In genomic region chr18:4309227-4309626, GRCh38 we compare ENCODE assay signal across 21 cellular contexts.
DNase-seq lines count a peak whose midpoint lies in the region; ATAC-seq, FAIRE-seq and TF ChIP-seq lines count a peak whose summit lies in the region.
"Had no signal": no experiment of that assay in that cellular context is flagged by ENCODE, and none has a peak within 500 bp of the region (broad histone marks: within the 10 kb centered on the region; RNA-seq: fewer than 3 reads in every experiment).

No MANE protein-coding gene starts in this region.

- no peak overlapping the region for H2BK5ac ChIP-seq in H9 (ENCODE audit: insufficient read length, low read length)
- no peak overlapping the region for H2BK5ac ChIP-seq in H1 (ENCODE audit: low read depth, low read length)

- FAIRE-seq in A549 (lab: Jason Lieb, UNC), result no peak
- no peak for FAIRE-seq in H1 (lab: Jason Lieb, UNC)
- FAIRE-seq in H54 (lab: Jason Lieb, UNC), result no peak
- FAIRE-seq in small intestine (lab: Jason Lieb, UNC), result no peak
- FAIRE-seq: GM12892, GM19239 had no signal

- H3K79me1 ChIP-seq in H9 (ENCODE audit: insufficient read depth, low read depth, low read length, poor library complexity, severe bottlenecking) (no peaks in the 10 kb centered on the region), H1 (ENCODE audit: low read depth, low read length) (no peaks in the 10 kb centered on the region; the same call in 1 of the 2 replicates)

- H3K14ac ChIP-seq in H9 (ENCODE audit: insufficient read depth, low read length) (no peak overlapping the region), H1 (ENCODE audit: insufficient read length) (no peak overlapping the region)

- H4K5ac ChIP-seq in H9 (ENCODE audit: insufficient read length, low read depth, low read length), result no peak overlapping the region
- H4K5ac ChIP-seq in H1 (ENCODE audit: insufficient read length, low read depth, low read length), result no peak overlapping the region

- H4K20me1 ChIP-seq in H9 (ENCODE audit: control insufficient read depth, insufficient read depth, insufficient read length) (no peaks in the 10 kb centered on the region), H1 (replicated peaks in 1 of 2; ENCODE audit: control insufficient read depth in 1 of 2, insufficient read depth in 2 of 2, low read length in 2 of 2) (peaks cover 0 to 2% of the 10 kb centered on the region in 2 experiments)

- H3K36me3 Mint-ChIP-seq in H9 (ENCODE audit: insufficient read depth in 1 of 3, low read depth in 3 of 3) (peaks cover 3 to 5% (median 4%) of the 10 kb centered on the region in 3 experiments; a peak in 5 of 7 replicates), WTC11 (peaks cover 3% of the 10 kb centered on the region)
- H3K36me3 Mint-ChIP-seq: CD4-positive, alpha-beta memory T cell had no signal

- no peak overlapping the region for H3K4me3 ChIP-seq in A549
- H3K4me3 ChIP-seq in H1 (ENCODE audit: extremely low read depth in 1 of 4, insufficient read depth in 2 of 4, low read depth in 3 of 4, low read length in 4 of 4), result no peak overlapping the region
- H3K4me3 ChIP-seq in small intestine (ENCODE audit: low read depth in 1 of 2, low read length in 2 of 2), result no peak overlapping the region
- H3K4me3 ChIP-seq: HAP-1 had no signal

- H2BK12ac ChIP-seq in H9 (ENCODE audit: insufficient read length, low read depth, low read length) (no peak overlapping the region), H1 (ENCODE audit: low read depth, low read length) (0 out of 2 replicates have a peak overlapping the region, but pooled peaks have one; percentile 7)

- H2AK5ac ChIP-seq in H9 (ENCODE audit: insufficient read length, low read length) (no peak overlapping the region), H1 (ENCODE audit: low read depth, low read length) (peak overlapping the region; percentile 25; the same call in 1 of the 2 replicates)

- 35% methylated on average over 5 of the region's 5 CpGs for WGBS in A549 (ENCODE audit: missing lambda C conversion rate)
- no CpG with 5 or more reads among the region's 5 CpGs for WGBS in H9 (ENCODE audit: extremely low coverage, insufficient read length, low lambda C conversion rate)
- 71% methylated on average over 5 of the region's 5 CpGs; no CpG with 5 or more reads in 1 of the 2 experiments for WGBS in H1 (ENCODE audit: extremely low coverage in 1 of 2, insufficient coverage in 1 of 2, insufficient read length in 1 of 2, insufficient replicate concordance in 2 of 2, low coverage in 1 of 2, low lambda C conversion rate in 2 of 2, missing lambda C conversion rate in 1 of 2), 2 experiments
- 81 to 88% (median 87%) methylated on average over 5 of the region's 5 CpGs for WGBS in small intestine, 3 donors

- H3K4me3 Mint-ChIP-seq in H9 (peak overlapping the region in 1 of 2 experiments; percentile 9; a peak in 1 of 5 replicates), WTC11 (peak overlapping the region; percentile 21)
- H3K4me3 Mint-ChIP-seq: CD4-positive, alpha-beta memory T cell; HFFc6 had no signal

- H4K91ac ChIP-seq in H9 (ENCODE audit: insufficient read length, low read depth, low read length), result no peak overlapping the region
- H4K91ac ChIP-seq in H1 (replicated peaks; ENCODE audit: insufficient read length, low read length), result no peak overlapping the region

- H3K9ac ChIP-seq in H9 (ENCODE audit: extremely low read depth, insufficient read length, low read length), result no peak overlapping the region
- no peak overlapping the region for H3K9ac ChIP-seq in H1 (replicated peaks in 1 of 4; ENCODE audit: extremely low read depth in 1 of 4, low read depth in 3 of 4, low read length in 3 of 4)

- no peaks in the 10 kb centered on the region for H3K27me3 Mint-ChIP-seq in H9 (ENCODE audit: low read depth)
- H3K27me3 Mint-ChIP-seq in WTC11 (ENCODE audit: low read depth), result no peaks in the 10 kb centered on the region
- H3K27me3 Mint-ChIP-seq: CD4-positive, alpha-beta memory T cell had no signal

- H3K27ac ChIP-seq in A549 (no peak overlapping the region), H9 (ENCODE audit: insufficient read length, low read depth, low read length) (no peak overlapping the region), H1 (ENCODE audit: low read depth, low read length) (no peak overlapping the region), small intestine (ENCODE audit: low read depth in 1 of 2, low read length in 1 of 2) (no peak overlapping the region)

- H2BK20ac ChIP-seq in H9 (ENCODE audit: low read depth, low read length, poor library complexity, severe bottlenecking) (no peak overlapping the region), H1 (ENCODE audit: low read length) (0 out of 2 replicates have a peak overlapping the region, but pooled peaks have one; percentile 50)

- H3T11ph ChIP-seq in H9 (ENCODE audit: low read length), result no peak overlapping the region

- H3K4ac ChIP-seq in H9 (ENCODE audit: low read depth, low read length) (no peak overlapping the region), H1 (replicated peaks; ENCODE audit: insufficient read length, low read depth, low read length) (no peak overlapping the region)

- TF ChIP-seq EP300 in A549 (IDR thresholded peaks at IDR 0.05) (no peak), H1 (IDR thresholded peaks at IDR 0.05; ENCODE audit: borderline replicate concordance in 1 of 2, low read depth in 2 of 2, low read length in 2 of 2) (no peak)

- H3K23ac ChIP-seq in H9 (ENCODE audit: insufficient read length, low read depth, low read length) (no peak overlapping the region), H1 (ENCODE audit: insufficient read length) (no peak overlapping the region)

- peaks cover 0 to 3% of the 10 kb centered on the region in 2 experiments; a peak in 4 of 5 replicates for H3K9me3 Mint-ChIP-seq in H9
- peaks cover 5% of the 10 kb centered on the region for H3K9me3 Mint-ChIP-seq in WTC11

- no peaks in the 10 kb centered on the region for H3K23me2 ChIP-seq in H9 (ENCODE audit: insufficient read length, low read depth, low read length, poor library complexity, severe bottlenecking)
- H3K23me2 ChIP-seq in H1 (ENCODE audit: low read depth, low read length), result no peaks in the 10 kb centered on the region; the same call in 1 of the 2 replicates

- DNase-seq in A549 (ENCODE audit: low read depth in 1 of 2, low spot score in 1 of 2) (no peak), H9 (no peak), WTC11 (ENCODE audit: low spot score) (no peak), H1 (ENCODE audit: low read depth in 1 of 2, low spot score in 2 of 2) (no peak), H54 (ENCODE audit: insufficient read length, low spot score) (no peak), small intestine (no peak)
- DNase-seq in stimulated activated CD4-positive, alpha-beta T cell treated with anti-CD3 and anti-CD28 coated beads, Interleukin-2, amount 100 ng/mL, for 48 hours, result no peak
- no peak for DNase-seq in stimulated activated CD4-positive, alpha-beta T cell treated with anti-CD3 and anti-CD28 coated beads, Interleukin-12 subunit alpha, Interleukin-12 subunit beta, amount 100 ng/mL, for 4 hours
- DNase-seq: 8988T; C1 segment of cervical spinal cord; Calu3; CD4-positive, alpha-beta memory T cell; COR-L47; DMS53; DMS79 treated with DMSO at 0.1 percent for 48 hours; GF-D8; GOT3; HFFc6 had no signal

- CTCF ChIA-PET in A549 (lab: Yijun Ruan, JAX) (no interaction called here), WTC11 (lab: Charles Lee) (interaction anchor here (1.6 kb wide), 1 partner anchor 202 kb away, joined by 5 read pairs; no protein-coding TSS in a partner anchor), H1 (lab: Charles Lee; ENCODE audit: partially characterized antibody) (no interaction called here)

- H3K4me1 ChIP-seq in A549 (no peaks in the 10 kb centered on the region), H9 (ENCODE audit: insufficient read depth, low read length) (peaks cover 10% of the 10 kb centered on the region), H1 (replicated peaks in 1 of 4; ENCODE audit: control insufficient read depth in 3 of 4, insufficient read depth in 4 of 4, low read length in 3 of 4) (peaks cover 0 to 17% (median 6%) of the 10 kb centered on the region in 4 experiments; a peak in 5 of 7 replicates), small intestine (ENCODE audit: control insufficient read depth in 2 of 2, insufficient read depth in 1 of 2, low read depth in 1 of 2, low read length in 1 of 2) (no peaks in the 10 kb centered on the region)

- H3K18ac ChIP-seq in H9 (ENCODE audit: insufficient read length, low read depth, low read length), result no peak overlapping the region
- no peak overlapping the region for H3K18ac ChIP-seq in H1 (ENCODE audit: extremely low read depth, low read length)

- H3K56ac ChIP-seq in H9 (ENCODE audit: insufficient read length, low read depth, low read length) (no peak overlapping the region), H1 (replicated peaks; ENCODE audit: insufficient read length, low read depth, low read length) (no peak overlapping the region)

- H3K4me2 ChIP-seq in A549, result no peak overlapping the region
- no peak overlapping the region for H3K4me2 ChIP-seq in H9 (ENCODE audit: insufficient read depth, insufficient read length, low read length)
- H3K4me2 ChIP-seq in H1 (ENCODE audit: insufficient read depth in 1 of 2, low read depth in 2 of 2, low read length in 2 of 2), result 0 out of 4 replicates have a peak overlapping the region, but pooled peaks of 1 of the 2 experiments have one; percentile 30

- H3K36me3 ChIP-seq in H1 (ENCODE audit: control insufficient read depth in 2 of 4, insufficient read depth in 4 of 4, low read length in 3 of 4) (no peaks in the 10 kb centered on the region), small intestine (ENCODE audit: control insufficient read depth in 2 of 2, insufficient read depth in 2 of 2, low read length in 2 of 2) (no peaks in the 10 kb centered on the region)
- H3K36me3 ChIP-seq: HAP-1 had no signal

- H2BK120ac ChIP-seq in H9 (ENCODE audit: low read depth, low read length, poor library complexity, severe bottlenecking) (no peak overlapping the region), H1 (replicated peaks; ENCODE audit: low read depth, low read length) (no peak overlapping the region)

- H2BK15ac ChIP-seq in H9 (ENCODE audit: low read depth, low read length) (no peak overlapping the region), H1 (ENCODE audit: low read length) (no peak overlapping the region)

- H3K4me1 Mint-ChIP-seq in H9 (peaks cover 50 to 55% of the 10 kb centered on the region in 2 experiments), WTC11 (peaks cover 56% of the 10 kb centered on the region)
- H3K4me1 Mint-ChIP-seq: CD4-positive, alpha-beta memory T cell had no signal

- POLR2A ChIA-PET in A549 (lab: Yijun Ruan, JAX) (no interaction called here), WTC11 (lab: Charles Lee) (no interaction called here), H1 (lab: Charles Lee; ENCODE audit: partially characterized antibody) (no interaction called here)

- no peak for TF ChIP-seq POLR2A in A549 (IDR thresholded peaks at IDR 0.05; ENCODE audit: low read length)
- no peak for TF ChIP-seq POLR2A in H1 (IDR thresholded peaks at IDR 0.05; ENCODE audit: control extremely low read depth in 1 of 2, low read depth in 2 of 2, low read length in 2 of 2)
- no peak for TF ChIP-seq POLR2A in H54 (IDR thresholded peaks at IDR 0.05; ENCODE audit: low read depth, low read length)

- H3K9me3 ChIP-seq in A549 (no peaks in the 10 kb centered on the region), H9 (ENCODE audit: control insufficient read depth, low read depth, low read length) (no peaks in the 10 kb centered on the region), H1 (ENCODE audit: insufficient read depth in 2 of 2, low read depth in 1 of 2, low read length in 1 of 2) (no peaks in the 10 kb centered on the region), small intestine (ENCODE audit: control insufficient read depth, low read depth) (no peaks in the 10 kb centered on the region)
- H3K9me3 ChIP-seq: HAP-1 had no signal

- no peak for ATAC-seq in A549
- ATAC-seq in WTC11, result no peak

- H3K27me3 ChIP-seq in H9 (ENCODE audit: insufficient read depth, low read length) (no peaks in the 10 kb centered on the region), H1 (replicated peaks in 1 of 4; ENCODE audit: control insufficient read depth in 3 of 4, extremely low read depth in 1 of 4, insufficient read depth in 3 of 4, low read length in 3 of 4) (no peaks in the 10 kb centered on the region), small intestine (ENCODE audit: control insufficient read depth in 2 of 2, insufficient read depth in 2 of 2, low read length in 2 of 2) (no peaks in the 10 kb centered on the region)

- H2AFZ ChIP-seq in H9 (ENCODE audit: low read length) (no peak overlapping the region), H1 (ENCODE audit: low read length) (no peak overlapping the region)

- H4K8ac ChIP-seq in H9 (replicated peaks; ENCODE audit: insufficient read length, low read depth, low read length) (no peak overlapping the region), H1 (ENCODE audit: extremely low read depth, insufficient read depth, low read length) (no peak overlapping the region)

- peaks cover 2% of the 10 kb centered on the region; the same call in 1 of the 2 replicates for H3K79me2 ChIP-seq in H9 (ENCODE audit: insufficient read depth, low read length)
- H3K79me2 ChIP-seq in H1 (ENCODE audit: control insufficient read depth in 1 of 2, insufficient read depth in 2 of 2, low read length in 2 of 2), result peaks cover 0 to 8% of the 10 kb centered on the region in 2 experiments; a peak in 3 of 4 replicates

- TF ChIP-seq CTCF in A549 (IDR thresholded peaks at IDR 0.05), result no peak
- TF ChIP-seq CTCF in H9 (conservative IDR thresholded peaks at IDR 0.05), result no peak
- TF ChIP-seq CTCF in WTC11 (IDR thresholded peaks at IDR 0.05), result no peak
- TF ChIP-seq CTCF in H1 (IDR thresholded peaks at IDR 0.05; ENCODE audit: control extremely low read depth in 1 of 3, insufficient read depth in 1 of 3, low read depth in 1 of 3, low read length in 3 of 3), result no peak

- H3K27ac Mint-ChIP-seq in H9 (peak overlapping the region in 2 of 3 experiments; percentile 13 to 42; a peak in 4 of 7 replicates), WTC11 (peak overlapping the region; percentile 7)
- H3K27ac Mint-ChIP-seq: CD4-positive, alpha-beta memory T cell; HFFc6 had no signal

- TF ChIP-seq RAD21 in A549 (conservative IDR thresholded peaks at IDR 0.05 in 1 of 2, IDR thresholded peaks at IDR 0.05 in 1 of 2), result no peak
- no peak for TF ChIP-seq RAD21 in H1 (IDR thresholded peaks at IDR 0.05 in 1 of 2, conservative IDR thresholded peaks at IDR 0.05 in 1 of 2; ENCODE audit: low read depth in 2 of 2, low read length in 2 of 2)
